23 cellular contexts compared by ENCODE assay signal in genomic region chr3:184941408-184941807, GRCh38.
"Had no signal": no experiment of that assay in that cellular context is flagged by ENCODE, and none has a peak within 500 bp of the region (broad histone marks: within the 10 kb centered on the region; RNA-seq: fewer than 3 reads in every experiment).

No MANE protein-coding gene starts in this region.

- H3K4me3 Mint-ChIP-seq: IgD-negative memory B cell had no signal

- H3K27me3 Mint-ChIP-seq: IgD-negative memory B cell had no signal

- H3K36me3 ChIP-seq: SJCRH30 had no signal

- FAIRE-seq: K562 had no signal

- H3K4me2 ChIP-seq: KMS-11 had no signal

- ATAC-seq: K562, Panc1, PC-3, SK-N-SH treated with all-trans-retinoic acid at 6 μM for 48 hours had no signal

- H3K4me3 ChIP-seq: K562, SJCRH30 had no signal

- DNase-seq: Kasumi-1, MM.1S, NCI-H1092 treated with DMSO at 0.1 percent for 48 hours, NCI-H1436, NCI-H187, NCI-H2029, NCI-H2081 treated with DMSO at 0.1 percent for 48 hours, NCI-H2171, NCI-H226, NCI-H446, NCI-H510A, NCI-H524 treated with DMSO at 0.1 percent for 48 hours, NCI-H69, NCI-H774, PC-3, SHP77 treated with DMSO at 0.1 percent for 48 hours, SJCRH30 had no signal

- H3K27ac Mint-ChIP-seq: IgD-negative memory B cell had no signal

- H3K4me1 ChIP-seq: SJCRH30 had no signal

- H3K9me3 ChIP-seq: SJCRH30 had no signal

- H3K27me3 ChIP-seq: SJCRH30 had no signal

- H3K27ac ChIP-seq: KMS-11, RWPE1, SJCRH30 had no signal

- H3K9me3 Mint-ChIP-seq: IgD-negative memory B cell had no signal

- H3K9ac ChIP-seq: KMS-11 had no signal
